17 cellular contexts compared by ENCODE assay signal in genomic region chr1:65762081-65762862, GRCh38. TPM values are rescaled to one million over a fixed set of nuclear protein-coding genes. Genes with fewer than 3 reads are reported as not detected.
A peak's percentile ranks its signal among the peaks of the same experiment; 100 is the strongest.
DNase-seq lines count a peak whose midpoint lies in the region; ATAC-seq and TF ChIP-seq lines count a peak whose summit lies in the region.
"Had no signal": no experiment of that assay in that cellular context is flagged by ENCODE, and none has a peak within 500 bp of the region (broad histone marks: within the 10 kb centered on the region; RNA-seq: fewer than 3 reads in every experiment).

No MANE protein-coding gene starts in this region.

- DNase-seq in AG09309 (ENCODE audit: low read depth) (peak; percentile 68), M059J (ENCODE audit: low read depth) (peak; percentile 83), fibroblast of villous mesenchyme (ENCODE audit: low read depth) (peak; percentile 51), putamen (ENCODE audit: low spot score) (no peak), NCI-H1436 treated with DMSO at 0.1 percent for 48 hours (lab: John Stamatoyannopoulos, UW) (no peak)
- DNase-seq: activated CD4-positive, alpha-beta memory T cell treated with anti-CD3 and anti-CD28 coated beads for 36 hours; caudate nucleus; KG1; natural killer cell; T-helper 2 cell; upper lobe of left lung had no signal

- peak; percentile 66 for ATAC-seq in GM19452 (IDR thresholded peaks at IDR 0.05; ENCODE audit: unreplicated experiment)
- no peak for ATAC-seq in HG03460 (IDR thresholded peaks at IDR 0.05; ENCODE audit: unreplicated experiment)
- no peak for ATAC-seq in HG02884 (IDR thresholded peaks at IDR 0.05; ENCODE audit: unreplicated experiment)
- ATAC-seq: natural killer cell, Panc1 had no signal

- no peak for TF ChIP-seq CTCF in AG09309 (IDR thresholded peaks at IDR 0.05; ENCODE audit: control insufficient read depth, insufficient read depth, low read depth, low read length, missing control alignments)
- TF ChIP-seq CTCF in fibroblast of villous mesenchyme (IDR thresholded peaks at IDR 0.05; ENCODE audit: insufficient read depth, low read depth, low read length): no peak

- H3K4me3 ChIP-seq in AG09309 (ENCODE audit: control insufficient read depth, low read depth, low read length) (peak overlapping the region; percentile 22), fibroblast of villous mesenchyme (ENCODE audit: low read depth, low read length) (peak overlapping the region; percentile 20)
- H3K4me3 ChIP-seq: esophagus muscularis mucosa, skin epidermis, upper lobe of left lung had no signal

RNA-seq across cellular contexts. Expression of gene PDE4B, which starts 30.4 kb away (rescaled TPM):
- 2.8 and 5.8 TPM in 2 replicates for total RNA-seq in M059J (2014; rRNA removed; shearing (Covaris generic))
- 51.0 and 52.8 TPM in 2 replicates for total RNA-seq in fibroblast of villous mesenchyme

Comparison
In these comparisons a context has a peak if more than half of its experiments do, and no peak if none do; other contexts are left out.
1. DNase-seq: peak in AG09309 (single experiment), M059J (single experiment) and fibroblast of villous mesenchyme (single experiment); none in putamen (single experiment) and NCI-H1436 treated with DMSO at 0.1 percent for 48 hours (single experiment).